Comparison of ENCODE assay signal across 8 cellular contexts in the genomic region with DNA sequence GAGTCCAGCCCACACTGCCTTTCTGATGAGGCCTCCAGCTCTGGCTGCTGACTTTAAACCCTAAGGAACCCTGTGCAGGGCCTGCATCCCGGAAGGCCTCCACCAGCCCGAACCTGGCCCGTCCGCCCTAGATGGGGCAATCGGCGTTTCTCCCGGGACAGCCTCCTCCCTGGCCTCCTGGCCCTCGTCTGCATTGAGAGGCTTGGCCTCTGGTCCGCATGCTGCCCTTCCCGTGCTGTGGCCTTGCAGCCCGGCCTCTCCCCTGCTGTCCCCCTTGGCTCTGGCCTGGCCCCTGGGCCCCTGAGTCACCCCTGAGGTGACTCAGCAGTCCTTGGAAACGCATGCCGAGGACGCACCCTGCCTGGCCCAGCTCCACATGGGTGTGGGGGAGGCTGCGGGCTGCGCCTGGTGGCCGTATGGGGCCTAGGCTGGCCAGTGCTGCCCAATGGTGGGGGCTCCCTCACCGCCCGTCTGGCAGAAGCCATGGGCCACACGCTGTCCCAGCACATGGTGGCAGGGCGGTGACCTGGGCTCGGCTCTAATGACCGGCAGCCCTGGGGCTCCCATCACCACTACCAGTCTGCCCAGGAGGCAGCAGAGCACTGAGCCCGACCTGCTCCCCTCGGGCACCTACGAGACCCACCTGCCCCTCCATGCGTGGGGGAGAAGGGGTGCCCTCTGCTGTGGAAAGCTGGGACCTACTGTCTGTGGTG. TPM values are rescaled to one million over a fixed set of nuclear protein-coding genes. Genes with fewer than 3 reads are reported as not detected.
A peak's percentile ranks its signal among the peaks of the same experiment; 100 is the strongest.
DNase-seq lines count a peak whose midpoint lies in the region; ATAC-seq, FAIRE-seq and TF ChIP-seq lines count a peak whose summit lies in the region.

No MANE protein-coding gene starts in this region.

- peaks cover 99% of the 10 kb centered on the region for H3K79me2 ChIP-seq in astrocyte (ENCODE audit: insufficient read depth, low read length)

- H3K36me3 ChIP-seq in astrocyte (ENCODE audit: insufficient read depth, low read length), result no peaks in the 10 kb centered on the region
- no peaks in the 10 kb centered on the region for H3K36me3 ChIP-seq in kidney (ENCODE audit: control insufficient read depth in 1 of 2, insufficient read depth in 2 of 2, low read length in 2 of 2)

- no peak overlapping the region for H3K4me3 ChIP-seq in astrocyte (ENCODE audit: insufficient read depth, low read depth, low read length)
- no peak overlapping the region for H3K4me3 ChIP-seq in kidney (ENCODE audit: low read length in 2 of 2)

- FAIRE-seq in astrocyte (lab: Jason Lieb, UNC), result no peak
- no peak for FAIRE-seq in kidney (lab: Jason Lieb, UNC)

- H3K27me3 Mint-ChIP-seq in astrocyte (ENCODE audit: low read depth, unreplicated experiment) (no peaks in the 10 kb centered on the region), immature natural killer cell (ENCODE audit: low read depth in 3 of 3) (peaks cover 2% of the 10 kb centered on the region in 3 donors)

- peak overlapping the region; percentile 55 for H3K4me2 ChIP-seq in astrocyte (ENCODE audit: low read length)

- H3K4me1 Mint-ChIP-seq in astrocyte (ENCODE audit: low read depth, unreplicated experiment) (peaks cover 41% of the 10 kb centered on the region), immature natural killer cell (peaks cover 57 to 58% of the 10 kb centered on the region in 2 donors)

- DNase-seq in HPDE6-E6E7 (ENCODE audit: extremely low spot score) (peak; percentile 65), astrocyte (ENCODE audit: low read depth) (peak; percentile 77), kidney (peak; percentile 94), NCI-H526 (lab: John Stamatoyannopoulos, UW) (no peak), NCI-H1105 (lab: John Stamatoyannopoulos, UW) (no peak), immature natural killer cell (no peak)

- peaks cover 97% of the 10 kb centered on the region for H4K20me1 ChIP-seq in astrocyte (ENCODE audit: insufficient read depth, low read length)

- H3K27ac ChIP-seq in astrocyte (ENCODE audit: low read depth, low read length), result peak overlapping the region; percentile 74
- peak overlapping the region; percentile 79 to 89 for H3K27ac ChIP-seq in kidney (ENCODE audit: low read depth in 2 of 2, low read length in 2 of 2)
- H3K27ac ChIP-seq in temporal lobe (ENCODE audit: low read depth, low read length), result peak overlapping the region; percentile 95

- H3K27ac Mint-ChIP-seq in astrocyte (ENCODE audit: unreplicated experiment) (peak overlapping the region; percentile 72), immature natural killer cell (no peak overlapping the region)

- H3K9me3 ChIP-seq in astrocyte (ENCODE audit: insufficient read depth, low read depth, low read length) (no peaks in the 10 kb centered on the region), kidney (ENCODE audit: control insufficient read depth in 1 of 2, low read length in 2 of 2) (no peaks in the 10 kb centered on the region)

- peak overlapping the region; percentile 56 for H3K9ac ChIP-seq in astrocyte (ENCODE audit: low read length)
- peak overlapping the region in 1 of 2 donors; percentile 40 for H3K9ac ChIP-seq in kidney (ENCODE audit: low read length in 2 of 2)

- no peak for ATAC-seq in GM19463 (IDR thresholded peaks at IDR 0.05; ENCODE audit: unreplicated experiment)

- TF ChIP-seq CTCF in astrocyte (IDR thresholded peaks at IDR 0.05; ENCODE audit: insufficient read depth, low read depth, low read length) (no peak), kidney (IDR thresholded peaks at IDR 0.05; ENCODE audit: borderline replicate concordance, extremely low read depth, insufficient read depth) (no peak)

- H3K4me1 ChIP-seq in astrocyte (ENCODE audit: insufficient read depth, low read length), result peaks cover 54% of the 10 kb centered on the region
- H3K4me1 ChIP-seq in kidney (ENCODE audit: control insufficient read depth in 1 of 2, insufficient read depth in 1 of 2, low read depth in 1 of 2, low read length in 2 of 2), result peaks cover 48 to 65% of the 10 kb centered on the region in 2 donors

- H3K9me3 Mint-ChIP-seq in astrocyte (ENCODE audit: unreplicated experiment), result no peaks in the 10 kb centered on the region
- no peaks in the 10 kb centered on the region for H3K9me3 Mint-ChIP-seq in immature natural killer cell

- H3K36me3 Mint-ChIP-seq in astrocyte (ENCODE audit: low read depth, unreplicated experiment) (peaks cover 13% of the 10 kb centered on the region), immature natural killer cell (peaks cover 0 to 2% (median 0%) of the 10 kb centered on the region in 3 donors)

- H3K4me3 Mint-ChIP-seq in astrocyte (ENCODE audit: unreplicated experiment), result no peak overlapping the region
- H3K4me3 Mint-ChIP-seq in immature natural killer cell, result no peak overlapping the region

- H2AFZ ChIP-seq in astrocyte (ENCODE audit: low read depth, low read length), result no peak overlapping the region

- no peaks in the 10 kb centered on the region for H3K27me3 ChIP-seq in astrocyte (ENCODE audit: insufficient read depth, low read length)

- intact Hi-C loops in kidney (cut with DNase I), result no loop called here

RNA-seq across cellular contexts. Expression of gene SH3GL1, which starts 25.7 kb away (rescaled TPM):
- total RNA-seq in astrocyte (101 and 102 TPM in 2 replicates), kidney (52.7 TPM), temporal lobe (25.8 TPM)
- polyA plus RNA-seq in kidney (ENCODE audit: insufficient read depth, low read depth, low replicate concordance) (34.8 TPM), immature natural killer cell (10 to 100 TPM; 13.8 to 24.6 (median 18.4) TPM)

RNA-seq across cellular contexts. Expression of gene CHAF1A, which starts 27.8 kb away (rescaled TPM):
- total RNA-seq in astrocyte, result 7.2 and 8.5 TPM in 2 replicates
- 10.0 TPM for total RNA-seq in kidney
- 2.7 TPM for polyA plus RNA-seq in kidney (ENCODE audit: insufficient read depth, low read depth, low replicate concordance)
- total RNA-seq in temporal lobe, result 5.4 TPM
- 1 to 10 TPM; 1.5 to 8.5 (median 2.9) TPM for polyA plus RNA-seq in immature natural killer cell

RNA-seq across cellular contexts. Expression of gene MPND, which starts 31.2 kb away (rescaled TPM):
- total RNA-seq in astrocyte, result 10.3 and 14.7 TPM in 2 replicates
- 24.1 TPM for total RNA-seq in kidney
- polyA plus RNA-seq in kidney (ENCODE audit: insufficient read depth, low read depth, low replicate concordance), result 43.5 TPM
- 7.6 TPM for total RNA-seq in temporal lobe
- polyA plus RNA-seq in immature natural killer cell, result 10 to 100 TPM in 2 of 3 donors, 1 to 10 TPM in 1; 9.0 to 13.4 (median 11.3) TPM

RNA-seq across cellular contexts. Expression of gene STAP2, which starts 36.0 kb away (rescaled TPM):
- 1.8 and 5.3 TPM in 2 replicates for total RNA-seq in astrocyte
- total RNA-seq in kidney, result 32.3 TPM
- 61.5 TPM for polyA plus RNA-seq in kidney (ENCODE audit: insufficient read depth, low read depth, low replicate concordance)
- 0.98 TPM for total RNA-seq in temporal lobe
- 1 to 10 TPM in 1 of 3 donors, under 1 TPM in 1, not detected in 1; 0.89 to 4.2 TPM for polyA plus RNA-seq in immature natural killer cell

Comparison
In these comparisons a context has a peak if more than half of its experiments do, and no peak if none do; other contexts are left out.
1. DNase-seq: peak in HPDE6-E6E7 (single experiment), astrocyte (single experiment) and kidney (single experiment); none in NCI-H526 (0 of 2), NCI-H1105 (single experiment) and immature natural killer cell (0 of 3).
2. Peak in every context shown above with its lines, with median percentiles within 50 percentile points of each other: H3K27ac ChIP-seq.